22 cellular contexts compared by ENCODE assay signal in the genomic region with DNA sequence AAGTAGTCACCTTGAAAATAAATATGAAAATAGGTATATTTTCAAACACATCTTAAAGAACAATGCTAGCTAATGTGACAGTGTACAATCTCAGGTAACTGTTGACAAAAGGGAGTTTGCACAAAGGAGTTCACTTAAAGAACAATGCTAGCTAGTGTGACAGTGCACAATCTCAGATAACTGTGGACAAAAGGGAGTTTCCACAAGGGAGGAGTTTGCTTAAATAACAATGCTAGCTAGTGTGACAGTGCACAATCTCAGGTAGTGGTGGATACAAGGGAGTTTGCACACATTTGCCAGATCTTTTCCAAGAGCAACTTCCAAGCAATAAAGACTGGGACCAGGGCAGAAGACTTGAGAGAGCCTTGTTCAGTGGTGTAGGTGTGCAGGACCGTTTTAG.
"Had no signal": no experiment of that assay in that cellular context is flagged by ENCODE, and none has a peak within 500 bp of the region (broad histone marks: within the 10 kb centered on the region; RNA-seq: fewer than 3 reads in every experiment).

No MANE protein-coding gene starts in this region.

- H3K27me3 Mint-ChIP-seq: activated CD4-positive, alpha-beta T cell treated with anti-CD3 and anti-CD28 coated beads for 36 hours; activated naive CD8-positive, alpha-beta T cell treated with anti-CD3 and anti-CD28 coated beads, Interleukin-2, amount 10 ng/mL, durations not matched to agents 7 days and 5 days; dendritic cell treated with granulocyte-macrophage colony-stimulating factor and Interleukin-4, amounts not matched to agents 40 ng/mL and 50 ng/mL, for 4 days had no signal

- H3K4me3 ChIP-seq: cardiac muscle cell, esophagus muscularis mucosa, heart right ventricle, left ventricle myocardium inferior, transverse colon, uterus had no signal

- H3K4me1 ChIP-seq: esophagus muscularis mucosa, heart right ventricle, left ventricle myocardium inferior, transverse colon, uterus had no signal

- H3K9me3 ChIP-seq: esophagus muscularis mucosa, heart right ventricle, left ventricle myocardium inferior, transverse colon, uterus had no signal

- H3K36me3 ChIP-seq: cardiac muscle cell, esophagus muscularis mucosa, heart right ventricle, left ventricle myocardium inferior, transverse colon, uterus had no signal

- DNase-seq: activated CD4-positive, alpha-beta T cell treated with anti-CD3 and anti-CD28 coated beads for 36 hours; activated CD4-positive, alpha-beta T cell treated with anti-CD3 and anti-CD28 coated beads, Interleukin-2, amount 50 U/mL, for 48 hours; activated naive CD4-positive, alpha-beta T cell; activated naive CD8-positive, alpha-beta T cell treated with anti-CD3 and anti-CD28 coated beads, Interleukin-2, amount 10 ng/mL, durations not matched to agents 7 days and 5 days; amygdala; effector CD8-positive, alpha-beta T cell; heart right ventricle; left ventricle myocardium inferior; mammary epithelial cell; midbrain; occipital lobe; posterior cingulate gyrus; right cardiac atrium; stimulated activated CD4-positive, alpha-beta T cell treated with anti-CD3 and anti-CD28 coated beads, Interleukin-2, amount 100 ng/mL, for 24 hours; stimulated activated naive CD8-positive, alpha-beta T cell treated with anti-CD3 and anti-CD28 coated beads, Interleukin-15, Interleukin-2, amounts not matched to agents 100 U/mL and 50 U/mL, for 24 hours; substantia nigra; transverse colon; uterus had no signal

- ATAC-seq: activated CD4-positive, alpha-beta T cell treated with anti-CD3 and anti-CD28 coated beads for 36 hours; heart right ventricle; right cardiac atrium; stimulated activated naive CD8-positive, alpha-beta T cell treated with anti-CD3 and anti-CD28 coated beads, Interleukin-15, Interleukin-2, amounts not matched to agents 100 U/mL and 50 U/mL, for 24 hours; WTC11 had no signal

- H3K27ac Mint-ChIP-seq: activated CD4-positive, alpha-beta T cell treated with anti-CD3 and anti-CD28 coated beads for 36 hours; activated naive CD8-positive, alpha-beta T cell treated with anti-CD3 and anti-CD28 coated beads, Interleukin-2, amount 10 ng/mL, durations not matched to agents 7 days and 5 days; dendritic cell treated with granulocyte-macrophage colony-stimulating factor and Interleukin-4, amounts not matched to agents 40 ng/mL and 50 ng/mL, for 4 days; WTC11 had no signal

- H3K4me3 Mint-ChIP-seq: activated CD4-positive, alpha-beta T cell treated with anti-CD3 and anti-CD28 coated beads for 36 hours; activated naive CD8-positive, alpha-beta T cell treated with anti-CD3 and anti-CD28 coated beads, Interleukin-2, amount 10 ng/mL, durations not matched to agents 7 days and 5 days; dendritic cell treated with granulocyte-macrophage colony-stimulating factor and Interleukin-4, amounts not matched to agents 40 ng/mL and 50 ng/mL, for 4 days; WTC11 had no signal

- H3K27me3 ChIP-seq: cardiac muscle cell, esophagus muscularis mucosa, heart right ventricle, transverse colon, uterus had no signal

- H3K27ac ChIP-seq: cardiac muscle cell, esophagus muscularis mucosa, heart right ventricle, left ventricle myocardium inferior, transverse colon, uterus had no signal

- H3K4me1 Mint-ChIP-seq: activated CD4-positive, alpha-beta T cell treated with anti-CD3 and anti-CD28 coated beads for 36 hours; activated naive CD8-positive, alpha-beta T cell treated with anti-CD3 and anti-CD28 coated beads, Interleukin-2, amount 10 ng/mL, durations not matched to agents 7 days and 5 days had no signal

- H3K36me3 Mint-ChIP-seq: activated naive CD8-positive, alpha-beta T cell treated with anti-CD3 and anti-CD28 coated beads, Interleukin-2, amount 10 ng/mL, durations not matched to agents 7 days and 5 days; WTC11 had no signal
